Comparison of ENCODE assay signal across 16 cellular contexts in genomic region chr12:108548954-108549521, GRCh38. TPM values are rescaled to one million over a fixed set of nuclear protein-coding genes. Genes with fewer than 3 reads are reported as not detected.
DNase-seq lines count a peak whose midpoint lies in the region; ATAC-seq and TF ChIP-seq lines count a peak whose summit lies in the region.
"Had no signal": no experiment of that assay in that cellular context is flagged by ENCODE, and none has a peak within 500 bp of the region (broad histone marks: within the 10 kb centered on the region; RNA-seq: fewer than 3 reads in every experiment).

No MANE protein-coding gene starts in this region.

- H3K27ac Mint-ChIP-seq in CD14-positive monocyte (peak overlapping the region in 5 of 7 donors; percentile 18 to 52 (median 40)), WTC11 (no peak overlapping the region)
- H3K27ac Mint-ChIP-seq in activated CD8-positive, alpha-beta T cell treated with anti-CD3 and anti-CD28 coated beads for 36 hours, result peak overlapping the region; percentile 38

- H3K27ac ChIP-seq in A673 (ENCODE audit: low read depth, low read length, poor library complexity, severe bottlenecking), result no peak overlapping the region
- H3K27ac ChIP-seq: SJSA1 had no signal

- no peaks in the 10 kb centered on the region for H3K27me3 Mint-ChIP-seq in CD14-positive monocyte (ENCODE audit: low read depth in 3 of 3)
- H3K27me3 Mint-ChIP-seq in activated CD8-positive, alpha-beta T cell treated with anti-CD3 and anti-CD28 coated beads for 36 hours, result no peaks in the 10 kb centered on the region
- no peaks in the 10 kb centered on the region for H3K27me3 Mint-ChIP-seq in WTC11 (ENCODE audit: low read depth)

- H3K36me3 ChIP-seq in GM06990 (ENCODE audit: control insufficient read depth, insufficient read depth, low read length) (peaks cover 16% of the 10 kb centered on the region), A673 (ENCODE audit: insufficient read depth, low read length, poor library complexity, severe bottlenecking) (peaks cover 50% of the 10 kb centered on the region)

- CTCF ChIA-PET in activated CD8-positive, alpha-beta T cell treated with anti-CD3 and anti-CD28 coated beads for 36 hours (lab: Charles Lee), result interaction anchor here (0.8 to 1.5 kb wide), 7 partner anchors 9 to 255 kb away, joined by 3 to 6 read pairs (median 4); partner anchors contain the start of gene SART3
- CTCF ChIA-PET in A673 (lab: Charles Lee) (no interaction called here), WTC11 (lab: Charles Lee) (no interaction called here)

- no peak for DNase-seq in CD14-positive monocyte (ENCODE audit: low spot score)
- DNase-seq in GM06990 (ENCODE audit: extremely low read depth, insufficient read length), result no peak
- no peak for DNase-seq in activated CD8-positive, alpha-beta T cell treated with anti-CD3 and anti-CD28 coated beads for 36 hours
- no peak for DNase-seq in A673 (ENCODE audit: low spot score)
- no peak for DNase-seq in cerebellar nuclear complex (lab: John Stamatoyannopoulos, UW)
- DNase-seq in WTC11 (ENCODE audit: low spot score), result no peak
- DNase-seq in activated CD4-positive, CD25-positive, alpha-beta regulatory T cell treated with anti-CD3 and anti-CD28 coated beads, Interleukin-2, amount 50 U/mL, for 72 hours, result no peak
- DNase-seq: BE2C; CD8-positive, alpha-beta memory T cell; Kasumi-1; NCI-H1436; NCI-H2081; NCI-H526; PC-3 had no signal

- POLR2A ChIA-PET in activated CD8-positive, alpha-beta T cell treated with anti-CD3 and anti-CD28 coated beads for 36 hours (lab: Charles Lee), result interaction anchor here (1.0 to 2.3 kb wide), 5 partner anchors 10 to 86 kb away, joined by 3 to 9 read pairs (median 4); partner anchors contain the start of genes ISCU and SART3
- POLR2A ChIA-PET in A673 (lab: Charles Lee; ENCODE audit: low non-redundant PET), result no interaction called here
- POLR2A ChIA-PET in WTC11 (lab: Charles Lee), result no interaction called here

- H3K4me3 Mint-ChIP-seq in CD14-positive monocyte (no peak overlapping the region), WTC11 (no peak overlapping the region)
- no peak overlapping the region for H3K4me3 Mint-ChIP-seq in activated CD8-positive, alpha-beta T cell treated with anti-CD3 and anti-CD28 coated beads for 36 hours
- H3K4me3 Mint-ChIP-seq: CD8-positive, alpha-beta memory T cell had no signal

- H3K9me3 Mint-ChIP-seq in CD14-positive monocyte (no peaks in the 10 kb centered on the region), WTC11 (no peaks in the 10 kb centered on the region)
- H3K9me3 Mint-ChIP-seq in activated CD8-positive, alpha-beta T cell treated with anti-CD3 and anti-CD28 coated beads for 36 hours, result no peaks in the 10 kb centered on the region
- H3K9me3 Mint-ChIP-seq: CD8-positive, alpha-beta memory T cell had no signal

- TF ChIP-seq CTCF in CD14-positive monocyte (IDR thresholded peaks at IDR 0.05) (no peak), GM06990 (IDR thresholded peaks at IDR 0.05; ENCODE audit: insufficient read depth, low read length, poor library complexity, severe bottlenecking) (no peak), A673 (conservative IDR thresholded peaks at IDR 0.05; ENCODE audit: low read depth, low read length) (no peak), WTC11 (IDR thresholded peaks at IDR 0.05) (no peak)
- no peak for TF ChIP-seq CTCF in activated CD8-positive, alpha-beta T cell treated with anti-CD3 and anti-CD28 coated beads for 36 hours (IDR thresholded peaks at IDR 0.05)

- H3K4me3 ChIP-seq in GM06990 (replicated peaks; ENCODE audit: low read depth, low read length), result peak overlapping the region; percentile 25
- no peak overlapping the region for H3K4me3 ChIP-seq in A673 (ENCODE audit: low read depth, low read length, poor library complexity, severe bottlenecking)
- H3K4me3 ChIP-seq: SJSA1 had no signal

- intact Hi-C loops in CD14-positive monocyte (cut with micrococcal nuclease) (no loop called here), A673 (cut with micrococcal nuclease; ENCODE audit: unreplicated experiment) (no loop called here)
- intact Hi-C loops in activated CD8-positive, alpha-beta T cell treated with anti-CD3 and anti-CD28 coated beads for 36 hours (cut with micrococcal nuclease), result no loop called here

- no peaks in the 10 kb centered on the region for H3K9me3 ChIP-seq in A673 (ENCODE audit: low read depth, low read length, poor library complexity, severe bottlenecking)
- H3K9me3 ChIP-seq: BE2C, SJSA1 had no signal

- H3K27me3 ChIP-seq in GM06990 (replicated peaks; ENCODE audit: control insufficient read depth, insufficient read depth, low read length), result no peaks in the 10 kb centered on the region
- no peaks in the 10 kb centered on the region for H3K27me3 ChIP-seq in A673 (replicated peaks; ENCODE audit: insufficient read depth, low read depth, low read length, poor library complexity)
- H3K27me3 ChIP-seq: BE2C, SJSA1 had no signal

- H3K36me3 Mint-ChIP-seq in CD14-positive monocyte (peaks cover 37 to 47% of the 10 kb centered on the region in 2 donors), WTC11 (peaks cover 42% of the 10 kb centered on the region)
- peaks cover 38% of the 10 kb centered on the region for H3K36me3 Mint-ChIP-seq in activated CD8-positive, alpha-beta T cell treated with anti-CD3 and anti-CD28 coated beads for 36 hours (ENCODE audit: low read depth)

- H3K4me1 Mint-ChIP-seq in CD14-positive monocyte (peaks cover 58% of the 10 kb centered on the region), WTC11 (peaks cover 21% of the 10 kb centered on the region)
- peaks cover 46% of the 10 kb centered on the region for H3K4me1 Mint-ChIP-seq in activated CD8-positive, alpha-beta T cell treated with anti-CD3 and anti-CD28 coated beads for 36 hours (ENCODE audit: low read depth)

- peak; percentile 51 for ATAC-seq in HG02885 (IDR thresholded peaks at IDR 0.05; ENCODE audit: poor library complexity, unreplicated experiment)
- no peak for ATAC-seq in activated CD8-positive, alpha-beta T cell treated with anti-CD3 and anti-CD28 coated beads for 36 hours
- ATAC-seq in WTC11, result no peak
- ATAC-seq: PC-3 had no signal

- no TSS peak for BruUV-seq in A673 (replicated peaks; lab: Mats Ljungman, UMichigan)

- no peaks in the 10 kb centered on the region for H3K4me1 ChIP-seq in A673 (ENCODE audit: insufficient read depth, low read length, poor library complexity, severe bottlenecking)
- H3K4me1 ChIP-seq: BE2C had no signal

TF ChIP-seq in WTC11, 78 proteins besides CTCF, POLR2A, EP300 and RAD21 (continues in another document):
- no peak for TF ChIP-seq ZNF423 (CRISPR knock-in tag; IDR thresholded peaks at IDR 0.05)
- TF ChIP-seq FOXP1 (CRISPR knock-in tag; IDR thresholded peaks at IDR 0.05; ENCODE audit: borderline replicate concordance), result no peak
- no peak for TF ChIP-seq PREB (CRISPR knock-in tag; IDR thresholded peaks at IDR 0.05; ENCODE audit: borderline replicate concordance)
- no peak for TF ChIP-seq ZNF425 (CRISPR knock-in tag; conservative IDR thresholded peaks at IDR 0.05)

RNA-seq across cellular contexts. Expression of gene SART3, which starts 11.9 kb away (rescaled TPM):
- 10 to 100 TPM; 10.3 to 20.6 TPM for polyA plus RNA-seq in CD14-positive monocyte
- 10 to 100 TPM; 80.1 to 81.4 TPM for total RNA-seq in activated CD8-positive, alpha-beta T cell treated with anti-CD3 and anti-CD28 coated beads for 36 hours
- total RNA-seq in A673 (2021) (93.8 and 99.3 TPM in 2 replicates), WTC11 (2021) (75.6 to 91.2 TPM (median 76.8 TPM) in 3 replicates)

RNA-seq across cellular contexts. Expression of gene ISCU, which starts 13.4 kb away (rescaled TPM):
- polyA plus RNA-seq in CD14-positive monocyte, result 100 to 1,000 TPM; 111 to 114 TPM
- 10 to 100 TPM; 69.4 to 70.5 TPM for total RNA-seq in activated CD8-positive, alpha-beta T cell treated with anti-CD3 and anti-CD28 coated beads for 36 hours
- 73.4 and 79.3 TPM in 2 replicates for total RNA-seq in A673 (2021)
- total RNA-seq in WTC11 (2021), result 73.8 to 85.9 TPM (median 74.2 TPM) in 3 replicates

RNA-seq across cellular contexts. Expression of gene FICD, which starts 34.0 kb away (rescaled TPM):
- polyA plus RNA-seq in CD14-positive monocyte, result 1 to 10 TPM; 1.6 to 1.9 TPM
- total RNA-seq in activated CD8-positive, alpha-beta T cell treated with anti-CD3 and anti-CD28 coated beads for 36 hours, result 1 to 10 TPM; 3.4 to 3.9 TPM
- total RNA-seq in A673 (2021) (3.6 and 4.1 TPM in 2 replicates), WTC11 (2021) (4.4 to 6.7 TPM (median 6.3 TPM) in 3 replicates)

RNA-seq across cellular contexts. Expression of gene TMEM119, which starts 48.8 kb away (rescaled TPM):
- polyA plus RNA-seq in CD14-positive monocyte, result under 1 TPM; 0.18 to 0.56 TPM
- not detected for total RNA-seq in activated CD8-positive, alpha-beta T cell treated with anti-CD3 and anti-CD28 coated beads for 36 hours
- total RNA-seq in A673 (2021), result 1.0 TPM in 1 of 2 replicates, not detected in the other
- 0.16 to 0.25 TPM (median 0.20 TPM) in 3 replicates for total RNA-seq in WTC11 (2021)
- total RNA-seq: CD8-positive, alpha-beta memory T cell; PC-3 had no signal
